Comparison of ENCODE assay signal across 8 cellular contexts in the genomic region with DNA sequence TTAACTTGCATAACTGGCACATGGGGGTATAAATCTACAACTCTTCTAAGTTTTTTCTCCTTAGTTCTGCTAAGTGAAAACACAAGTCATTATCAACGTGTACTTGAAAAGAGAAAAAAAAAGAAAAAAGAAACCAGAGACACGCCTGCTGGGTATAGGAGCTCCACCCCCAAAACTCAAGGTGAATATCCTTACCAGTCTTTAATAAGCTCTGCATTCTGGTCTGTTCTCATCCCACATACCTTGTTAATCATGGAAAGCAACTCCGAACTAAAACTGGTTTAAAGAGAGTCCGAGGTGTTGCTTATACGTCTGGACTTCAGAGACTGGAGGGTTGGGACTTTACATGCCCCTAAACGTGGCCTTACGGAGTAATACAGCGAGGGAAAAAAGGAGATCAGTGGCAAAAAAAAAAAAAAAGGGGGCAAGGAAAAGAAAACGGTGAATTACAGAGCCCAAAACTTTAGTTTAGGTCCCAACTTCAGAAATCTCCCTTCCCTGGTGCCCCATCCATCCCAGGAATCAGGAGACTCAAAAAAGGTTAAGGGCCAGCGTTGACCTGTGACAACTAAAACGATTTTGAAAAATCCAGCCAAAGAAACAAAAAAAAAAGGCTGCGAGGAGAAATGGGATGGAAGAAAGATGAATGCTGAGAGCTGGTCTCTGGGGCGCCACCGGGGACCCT. TPM values are rescaled to one million over a fixed set of nuclear protein-coding genes. Genes with fewer than 3 reads are reported as not detected.
DNase-seq lines count a peak whose midpoint lies in the region; ATAC-seq and TF ChIP-seq lines count a peak whose summit lies in the region.

No MANE protein-coding gene starts in this region.

- H3K27ac ChIP-seq in CD4-positive, alpha-beta T cell (ENCODE audit: low read depth, low read length) = peak overlapping the region; percentile 32
- peak overlapping the region; percentile 69; the same call in 1 of the 2 replicates for H3K27ac ChIP-seq in HUES6 (ENCODE audit: low read depth, low read length)
- H3K27ac ChIP-seq in mucosa of rectum (ENCODE audit: low read depth in 2 of 2, low read length in 2 of 2) = peak overlapping the region; percentile 95 to 98
- peak overlapping the region in 1 of 2 donors; percentile 68 for H3K27ac ChIP-seq in aorta (ENCODE audit: low read depth in 1 of 2, low read length in 2 of 2)

- peaks cover 16% of the 10 kb centered on the region; the same call in 1 of the 2 replicates for H3K36me3 ChIP-seq in HUES6 (ENCODE audit: control insufficient read depth, insufficient read depth, low read length)
- H3K36me3 ChIP-seq in mucosa of rectum (ENCODE audit: control insufficient read depth in 2 of 2, insufficient read depth in 2 of 2, low read length in 2 of 2) = peaks cover 0 to 6% of the 10 kb centered on the region in 2 donors
- H3K36me3 ChIP-seq in aorta (ENCODE audit: control insufficient read depth in 1 of 2, insufficient read depth in 2 of 2, low read length in 1 of 2) = no peaks in the 10 kb centered on the region

- H3K4me3 Mint-ChIP-seq in CD4-positive, alpha-beta T cell = peak overlapping the region; percentile 90

- peaks cover 21% of the 10 kb centered on the region for H3K36me3 Mint-ChIP-seq in CD4-positive, alpha-beta T cell (ENCODE audit: low read depth)

- CTCF ChIA-PET in CD4-positive, alpha-beta T cell (lab: Charles Lee) = interaction anchor here (1.1 kb wide), 1 partner anchor 525 kb away, joined by 3 read pairs; no protein-coding TSS in a partner anchor

- H3K9me3 ChIP-seq in CD4-positive, alpha-beta T cell (ENCODE audit: control insufficient read depth, low read length) = no peaks in the 10 kb centered on the region
- H3K9me3 ChIP-seq in HUES6 (ENCODE audit: control insufficient read depth, insufficient read depth, low read depth, low read length) = no peaks in the 10 kb centered on the region; the same call in 1 of the 2 replicates
- no peaks in the 10 kb centered on the region for H3K9me3 ChIP-seq in mucosa of rectum (ENCODE audit: control insufficient read depth in 2 of 2, low read length in 2 of 2)
- H3K9me3 ChIP-seq in aorta (ENCODE audit: control insufficient read depth, low read length) = no peaks in the 10 kb centered on the region

- H3K9me3 Mint-ChIP-seq in CD4-positive, alpha-beta T cell = no peaks in the 10 kb centered on the region

- H3K27ac Mint-ChIP-seq in CD4-positive, alpha-beta T cell = peak overlapping the region; percentile 91

- H3K4me1 ChIP-seq in HUES6 (ENCODE audit: control insufficient read depth, insufficient read depth, low read length) (no peaks in the 10 kb centered on the region; the same call in 1 of the 2 replicates), mucosa of rectum (ENCODE audit: control insufficient read depth in 2 of 2, insufficient read depth in 2 of 2, low read length in 2 of 2) (peaks cover 0 to 23% of the 10 kb centered on the region in 2 donors), aorta (ENCODE audit: control insufficient read depth in 1 of 2, insufficient read depth in 2 of 2, low read length in 2 of 2) (no peaks in the 10 kb centered on the region)

- H3K27me3 Mint-ChIP-seq in CD4-positive, alpha-beta T cell = no peaks in the 10 kb centered on the region

- H3K27me3 ChIP-seq in CD4-positive, alpha-beta T cell (ENCODE audit: control insufficient read depth, insufficient read depth, low read length) = no peaks in the 10 kb centered on the region
- H3K27me3 ChIP-seq in HUES6 (ENCODE audit: control insufficient read depth, insufficient read depth, low read length) = no peaks in the 10 kb centered on the region
- no peaks in the 10 kb centered on the region for H3K27me3 ChIP-seq in mucosa of rectum (ENCODE audit: control insufficient read depth in 2 of 2, insufficient read depth in 2 of 2, low read length in 2 of 2)
- H3K27me3 ChIP-seq in aorta (ENCODE audit: control insufficient read depth in 1 of 2, insufficient read depth in 2 of 2, low read length in 1 of 2) = no peaks in the 10 kb centered on the region

- peaks cover 56% of the 10 kb centered on the region for H3K4me1 Mint-ChIP-seq in CD4-positive, alpha-beta T cell (ENCODE audit: low read depth)

- peak in 5 of 10 experiments; percentile 3 to 24 (median 5) for DNase-seq in CD4-positive, alpha-beta T cell
- DNase-seq in dermis blood vessel endothelial cell = peak; percentile 55
- no peak for DNase-seq in aorta
- no peak for DNase-seq in NCI-H1436 (lab: John Stamatoyannopoulos, UW)

- ATAC-seq in CD4-positive, alpha-beta T cell (ENCODE audit: poor library complexity) = no peak
- ATAC-seq in GM18870 (IDR thresholded peaks at IDR 0.05; ENCODE audit: unreplicated experiment) (peak; percentile 33), SK-N-SH treated with all-trans-retinoic acid at 6 μM for 48 hours (peak; percentile 22), aorta (ENCODE audit: low FRiP score) (no peak)

- POLR2A ChIA-PET in CD4-positive, alpha-beta T cell (lab: Charles Lee) = interaction anchor here (0.6 to 4.2 kb wide), 10 partner anchors 11 to 807 kb away, joined by 3 to 25 read pairs (median 4); partner anchors contain the start of genes ABHD18, JADE1, LARP1B and MFSD8

- WGBS in aorta, 2 donors = 1% methylated on average over 14 of the region's 14 CpGs

- TF ChIP-seq CTCF in CD4-positive, alpha-beta T cell (IDR thresholded peaks at IDR 0.05) = no peak

- H3K4me3 ChIP-seq in HUES6 (ENCODE audit: low read depth, low read length) = peak overlapping the region; percentile 74
- H3K4me3 ChIP-seq in mucosa of rectum (ENCODE audit: low read length in 2 of 2) = peak overlapping the region; percentile 83 to 88
- peak overlapping the region; percentile 50 to 66 for H3K4me3 ChIP-seq in aorta (ENCODE audit: low read length in 2 of 2)

- intact Hi-C loops in CD4-positive, alpha-beta T cell (cut with DNase I, micrococcal nuclease) = loop anchor here (1.0 to 10.0 kb wide), 6 partner anchors 94 to 811 kb away; partner anchors contain the start of genes C4orf33 (in 2 of the 2), ABHD18 (in 1 of the 2), MFSD8 (in 1 of the 2) and PLK4 (in 1 of the 2)
- intact Hi-C loops in aorta (cut with DNase I) = loop anchor here (5.0 to 10.0 kb wide), 5 partner anchors 64 to 806 kb away; partner anchors contain the start of gene SCLT1 (in 1 of the 2)

- peak overlapping the region; percentile 92 for H3K9ac ChIP-seq in HUES6 (ENCODE audit: low read length)
- H3K9ac ChIP-seq in mucosa of rectum (ENCODE audit: low read depth in 1 of 2, low read length in 2 of 2) = peak overlapping the region; percentile 89 to 93

TF ChIP-seq in SK-N-SH treated with all-trans-retinoic acid at 6 μM for 48 hours, 23 proteins besides CTCF, POLR2A, EP300 and RAD21:
- TF ChIP-seq OSR1 (CRISPR knock-in tag; IDR thresholded peaks at IDR 0.05) (no peak), PPARA (CRISPR knock-in tag; IDR thresholded peaks at IDR 0.05; ENCODE audit: borderline replicate concordance) (no peak), RARB (CRISPR knock-in tag; IDR thresholded peaks at IDR 0.05) (no peak), TSHZ2 (CRISPR knock-in tag; IDR thresholded peaks at IDR 0.05) (no peak), GLIS3 (CRISPR knock-in tag; IDR thresholded peaks at IDR 0.05) (no peak), ESRRG (CRISPR knock-in tag; IDR thresholded peaks at IDR 0.05) (no peak), TCF4 (CRISPR knock-in tag; IDR thresholded peaks at IDR 0.05; ENCODE audit: borderline replicate concordance) (no peak)
- TF ChIP-seq, protein P1, sequence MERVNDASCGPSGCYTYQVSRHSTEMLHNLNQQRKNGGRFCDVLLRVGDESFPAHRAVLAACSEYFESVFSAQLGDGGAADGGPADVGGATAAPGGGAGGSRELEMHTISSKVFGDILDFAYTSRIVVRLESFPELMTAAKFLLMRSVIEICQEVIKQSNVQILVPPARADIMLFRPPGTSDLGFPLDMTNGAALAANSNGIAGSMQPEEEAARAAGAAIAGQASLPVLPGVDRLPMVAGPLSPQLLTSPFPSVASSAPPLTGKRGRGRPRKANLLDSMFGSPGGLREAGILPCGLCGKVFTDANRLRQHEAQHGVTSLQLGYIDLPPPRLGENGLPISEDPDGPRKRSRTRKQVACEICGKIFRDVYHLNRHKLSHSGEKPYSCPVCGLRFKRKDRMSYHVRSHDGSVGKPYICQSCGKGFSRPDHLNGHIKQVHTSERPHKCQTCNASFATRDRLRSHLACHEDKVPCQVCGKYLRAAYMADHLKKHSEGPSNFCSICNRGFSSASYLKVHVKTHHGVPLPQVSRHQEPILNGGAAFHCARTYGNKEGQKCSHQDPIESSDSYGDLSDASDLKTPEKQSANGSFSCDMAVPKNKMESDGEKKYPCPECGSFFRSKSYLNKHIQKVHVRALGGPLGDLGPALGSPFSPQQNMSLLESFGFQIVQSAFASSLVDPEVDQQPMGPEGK (CRISPR knock-in tag; IDR thresholded peaks at IDR 0.05; ENCODE audit: borderline replicate concordance) = no peak
TF ChIP-seq in SK-N-SH treated with all-trans-retinoic acid at 6 μM for 48 hours: peak in this region for 0.

RNA-seq across cellular contexts. Expression of gene PGRMC2, which starts 1.0 kb away (rescaled TPM):
- total RNA-seq in CD4-positive, alpha-beta T cell = 10 to 100 TPM; 92.8 to 99.9 TPM
- total RNA-seq in dermis blood vessel endothelial cell (18.0 and 47.2 TPM in 2 replicates), aorta (10 to 100 TPM; 65.6 to 74.8 TPM)
- polyA plus RNA-seq in aorta = 10 to 100 TPM; 49.0 to 53.5 TPM

Comparison
In these comparisons a context has a peak if more than half of its experiments do, and no peak if none do; other contexts are left out.
1. ATAC-seq: peak in GM18870 (single experiment) and SK-N-SH treated with all-trans-retinoic acid at 6 μM for 48 hours (single experiment); none in CD4-positive, alpha-beta T cell (single experiment) and aorta (single experiment).
2. Peak in every context shown above with its lines, with median percentiles within 50 percentile points of each other: H3K4me3 ChIP-seq.